In genomic region chr20:49278036-49278816, GRCh38 we compare ENCODE assay signal across 8 cellular contexts. TPM values are rescaled to one million over a fixed set of nuclear protein-coding genes. Genes with fewer than 3 reads are reported as not detected.
DNase-seq lines count a peak whose midpoint lies in the region; ATAC-seq and TF ChIP-seq lines count a peak whose summit lies in the region.

TSS of gene ZNFX1 (minus strand) at chr20:49278057. CDS start at chr20:49275839, 2,218 bp downstream.

- POLR2A ChIA-PET in SK-N-SH (lab: Yijun Ruan, JAX), result interaction anchor here (0.6 to 1.0 kb wide), 7 partner anchors 10 to 32 kb away, joined by 3 to 9 read pairs (median 3); no protein-coding TSS in a partner anchor

- H2AFZ ChIP-seq in SK-N-SH (ENCODE audit: low read depth), result peak within 1 kb of the TSS; percentile 86

- peaks cover 52% of the 10 kb centered on the region for H4K20me1 ChIP-seq in SK-N-SH (ENCODE audit: insufficient read depth)

- peak; percentile 83 to 98 for TF ChIP-seq POLR2A in suprapubic skin (IDR thresholded peaks at IDR 0.05)

- peak; percentile 77 for ATAC-seq in HG02571 (IDR thresholded peaks at IDR 0.05; ENCODE audit: unreplicated experiment)

- H3K4me3 ChIP-seq in SK-N-SH (ENCODE audit: low read depth in 2 of 2, low read length in 1 of 2) (peak within 1 kb of the TSS; percentile 65 to 90), suprapubic skin (peak within 1 kb of the TSS; percentile 97)

- H3K4me2 ChIP-seq in SK-N-SH, result peak within 1 kb of the TSS; percentile 89

- peak; percentile 95 for DNase-seq in GM04504 (ENCODE audit: low read depth)
- peak; percentile 96 for DNase-seq in NCI-H1048 (lab: John Stamatoyannopoulos, UW)
- DNase-seq in SK-N-SH, result peak; percentile 96
- peak; percentile 98 for DNase-seq in activated naive CD4-positive, alpha-beta T cell treated with anti-CD3 and anti-CD28 coated beads, Interleukin-2, amount 50 U/mL, for 16 hours
- DNase-seq in germinal center (ENCODE audit: low spot score), result peak; percentile 95
- DNase-seq in nucleus accumbens (lab: John Stamatoyannopoulos, UW), result peak; percentile 70 to 99 (median 97)
- DNase-seq in suprapubic skin (ENCODE audit: low spot score in 2 of 2), result peak; percentile 99

- no peaks in the 10 kb centered on the region for H3K9me2 ChIP-seq in SK-N-SH

- H3F3A ChIP-seq in SK-N-SH (replicated peaks; ENCODE audit: insufficient read depth), result peaks cover 60% of the 10 kb centered on the region

- H3K27ac ChIP-seq in SK-N-SH (ENCODE audit: low read depth in 2 of 2, low read length in 1 of 2) (peak within 1 kb of the TSS; percentile 95), suprapubic skin (peak within 1 kb of the TSS; percentile 98)

- TF ChIP-seq CTCF in SK-N-SH (IDR thresholded peaks at IDR 0.05), result no peak; the same call in 1 of the 2 replicates
- no peak for TF ChIP-seq CTCF in suprapubic skin (IDR thresholded peaks at IDR 0.05)

- H3K27me3 ChIP-seq in SK-N-SH (ENCODE audit: insufficient read depth) (no peaks in the 10 kb centered on the region), suprapubic skin (no peaks in the 10 kb centered on the region)

- CTCF ChIA-PET in SK-N-SH (lab: Yijun Ruan, JAX), result no interaction called here

- peaks cover 47 to 69% of the 10 kb centered on the region in 2 experiments for H3K36me3 ChIP-seq in SK-N-SH (replicated peaks in 1 of 2; ENCODE audit: control insufficient read depth in 1 of 2, insufficient read depth in 2 of 2, low read length in 1 of 2)
- peaks cover 55% of the 10 kb centered on the region for H3K36me3 ChIP-seq in suprapubic skin

- H3K9ac ChIP-seq in SK-N-SH, result peak within 1 kb of the TSS; percentile 96

- 0% methylated on average over 1 of the region's 80 CpGs for WGBS in SK-N-SH (ENCODE audit: low lambda C conversion rate)
- WGBS in suprapubic skin, result 0% methylated on average over 58 of the region's 80 CpGs

- no peak for TF ChIP-seq RAD21 in SK-N-SH (IDR thresholded peaks at IDR 0.05; ENCODE audit: low read length)

- TF ChIP-seq EP300 in SK-N-SH (IDR thresholded peaks at IDR 0.05; ENCODE audit: borderline replicate concordance in 1 of 2, low read depth in 1 of 2, low read length in 1 of 2) (0 out of 4 replicates have a peak, but pooled peaks of 1 of the 2 experiments have one; percentile 1), suprapubic skin (IDR thresholded peaks at IDR 0.05) (no peak)

- H3K79me2 ChIP-seq in SK-N-SH (ENCODE audit: insufficient read depth), result peaks cover 94% of the 10 kb centered on the region

- peaks cover 17 to 18% of the 10 kb centered on the region in 2 experiments for H3K4me1 ChIP-seq in SK-N-SH (ENCODE audit: control insufficient read depth in 1 of 2, insufficient read depth in 2 of 2, low read depth in 1 of 2, low read length in 1 of 2)
- H3K4me1 ChIP-seq in suprapubic skin, result peaks cover 65% of the 10 kb centered on the region

- peaks cover 11% of the 10 kb centered on the region; the same call in 1 of the 2 replicates for H3K9me3 ChIP-seq in SK-N-SH
- no peaks in the 10 kb centered on the region for H3K9me3 ChIP-seq in suprapubic skin

TF ChIP-seq in SK-N-SH, 30 proteins besides CTCF, POLR2A, EP300 and RAD21:
- TF ChIP-seq TAF1 (IDR thresholded peaks at IDR 0.05; ENCODE audit: borderline replicate concordance, low read depth, low read length) (peak; percentile 100), MXI1 (IDR thresholded peaks at IDR 0.05; ENCODE audit: low read depth, low read length) (peak; percentile 60), JUND (IDR thresholded peaks at IDR 0.05) (no peak), ELF1 (IDR thresholded peaks at IDR 0.05) (peak; percentile 66), YY1 (IDR thresholded peaks at IDR 0.05; ENCODE audit: low read depth) (peak; percentile 91), SIN3A (IDR thresholded peaks at IDR 0.05; ENCODE audit: borderline replicate concordance, low read depth, low read length) (peak; percentile 96), NFIC (IDR thresholded peaks at IDR 0.05; ENCODE audit: borderline replicate concordance) (0 out of 2 replicates have a peak, but pooled peaks have one; percentile 36), REST (IDR thresholded peaks at IDR 0.05; ENCODE audit: low read depth, low read length) (peak; percentile 78), CHD2 (IDR thresholded peaks at IDR 0.05; ENCODE audit: low read length, partially characterized antibody) (peak; percentile 54), MAX (IDR thresholded peaks at IDR 0.05; ENCODE audit: low read depth) (peak; percentile 86), GATA2 (CRISPR knock-in tag; IDR thresholded peaks at IDR 0.05) (no peak), POLR2AphosphoS5 (IDR thresholded peaks at IDR 0.05; ENCODE audit: low read depth, low read length) (peak; percentile 100), IRF3 (IDR thresholded peaks at IDR 0.05; ENCODE audit: low read depth, low read length) (no peak), NRF1 (IDR thresholded peaks at IDR 0.05; ENCODE audit: low read depth, low read length) (peak; percentile 88), FOXJ3 (CRISPR knock-in tag; IDR thresholded peaks at IDR 0.05) (no peak), USF2 (IDR thresholded peaks at IDR 0.05; ENCODE audit: borderline replicate concordance, low read depth, low read length) (no peak), TEAD4 (IDR thresholded peaks at IDR 0.05; ENCODE audit: borderline replicate concordance, insufficient read depth) (no peak)
- TF ChIP-seq, protein P1, sequence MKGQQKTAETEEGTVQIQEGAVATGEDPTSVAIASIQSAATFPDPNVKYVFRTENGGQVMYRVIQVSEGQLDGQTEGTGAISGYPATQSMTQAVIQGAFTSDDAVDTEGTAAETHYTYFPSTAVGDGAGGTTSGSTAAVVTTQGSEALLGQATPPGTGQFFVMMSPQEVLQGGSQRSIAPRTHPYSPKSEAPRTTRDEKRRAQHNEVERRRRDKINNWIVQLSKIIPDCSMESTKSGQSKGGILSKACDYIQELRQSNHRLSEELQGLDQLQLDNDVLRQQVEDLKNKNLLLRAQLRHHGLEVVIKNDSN (IDR thresholded peaks at IDR 0.05; ENCODE audit: borderline replicate concordance, low read depth), result no peak

RNA-seq across cellular contexts. Expression of gene ZNFX1, which starts in this region (rescaled TPM):
- polyA plus RNA-seq in SK-N-SH (2012; rRNA removed), result 3.9 and 4.6 TPM in 2 replicates
- 4.5 and 4.7 TPM in 2 replicates for polyA plus RNA-seq in SK-N-SH (2012; cell fraction: cytosol; rRNA removed)
- 8.1 and 9.0 TPM in 2 replicates for polyA plus RNA-seq in SK-N-SH (2012; cell fraction: nucleus; rRNA removed)
- 10 to 100 TPM; 25.9 to 36.1 (median 33.2) TPM for total RNA-seq in suprapubic skin

Comparison
In these comparisons a context has a peak if more than half of its experiments do, and no peak if none do; other contexts are left out.
1. Peak in every context shown above with its lines: DNase-seq, ATAC-seq, H3K4me3 ChIP-seq and H3K27ac ChIP-seq.